In the genomic region with DNA sequence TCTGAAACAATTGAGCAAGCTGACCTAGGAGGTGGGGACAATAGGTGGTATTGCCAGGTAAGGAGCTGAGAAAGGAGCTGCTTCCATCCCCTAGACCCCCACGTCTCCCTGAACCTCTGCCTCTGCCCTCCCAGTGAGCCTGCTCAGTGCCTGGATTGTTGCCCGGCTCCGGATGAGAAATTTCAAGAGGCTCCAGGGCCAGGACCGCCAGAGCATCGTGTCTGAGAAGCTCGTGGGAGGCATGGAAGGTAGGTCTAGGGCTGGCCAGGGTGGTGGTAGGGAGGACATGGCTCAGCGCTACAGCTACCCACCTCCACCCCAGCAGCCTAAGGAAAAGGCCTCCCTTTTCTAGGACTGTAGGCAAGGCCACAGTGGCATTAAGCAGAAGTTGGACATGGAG, we compare ENCODE assay signal across 29 cellular contexts.
"Had no signal": no experiment of that assay in that cellular context is flagged by ENCODE, and none has a peak within 500 bp of the region (broad histone marks: within the 10 kb centered on the region; RNA-seq: fewer than 3 reads in every experiment).

No MANE protein-coding gene starts in this region.

- ATAC-seq: naive thymus-derived CD8-positive, alpha-beta T cell; natural killer cell treated with Interleukin-12 subunit alpha and Interleukin-12 subunit beta and Interleukin-15 and Interleukin-18, amount 100 ng/mL, for 72 hours; psoas muscle; right cardiac atrium; right lobe of liver; stimulated activated memory B cell treated with anti-CD40 and anti-IgM and Interleukin-4, amounts not matched to agents 10 μg/mL and 1 μg/mL and 100 μg/mL, for 72 hours; stimulated activated naive CD8-positive, alpha-beta T cell treated with anti-CD3 and anti-CD28 coated beads, Interleukin-15, amount 100 ng/mL, for 72 hours; stimulated activated naive CD8-positive, alpha-beta T cell treated with anti-CD3 and anti-CD28 coated beads, Interleukin-15, Interleukin-2, amounts not matched to agents 100 U/mL and 50 U/mL, for 24 hours had no signal

- H3K4me1 Mint-ChIP-seq: neural crest cell; stimulated activated memory B cell treated with anti-CD40 and anti-IgM and Interleukin-4, amounts not matched to agents 10 μg/mL and 1 μg/mL and 100 μg/mL, for 72 hours; stimulated activated naive CD8-positive, alpha-beta T cell treated with anti-CD3 and anti-CD28 coated beads, Interleukin-15, amount 100 ng/mL, for 72 hours had no signal

- H3K9me3 ChIP-seq: ovary, psoas muscle, right lobe of liver, sigmoid colon, suprapubic skin, testis, tibial artery, transverse colon, vagina had no signal

- H3K27ac ChIP-seq: ovary, parathyroid adenoma, psoas muscle, right lobe of liver, sigmoid colon, suprapubic skin, testis, tibial artery, transverse colon, vagina had no signal

- H3K36me3 Mint-ChIP-seq: naive thymus-derived CD8-positive, alpha-beta T cell; natural killer cell treated with Interleukin-12 subunit alpha and Interleukin-12 subunit beta and Interleukin-15 and Interleukin-18, amount 100 ng/mL, for 72 hours; stimulated activated memory B cell treated with anti-CD40 and anti-IgM and Interleukin-4, amounts not matched to agents 10 μg/mL and 1 μg/mL and 100 μg/mL, for 72 hours; type B pancreatic cell had no signal

- H3K4me3 Mint-ChIP-seq: naive thymus-derived CD8-positive, alpha-beta T cell; natural killer cell treated with Interleukin-12 subunit alpha and Interleukin-12 subunit beta and Interleukin-15 and Interleukin-18, amount 100 ng/mL, for 72 hours; nephron progenitor cell; neural crest cell; stimulated activated memory B cell treated with anti-CD40 and anti-IgM and Interleukin-4, amounts not matched to agents 10 μg/mL and 1 μg/mL and 100 μg/mL, for 72 hours; stimulated activated naive CD8-positive, alpha-beta T cell treated with anti-CD3 and anti-CD28 coated beads, Interleukin-15, amount 100 ng/mL, for 72 hours; type B pancreatic cell had no signal

- H3K4me1 ChIP-seq: parathyroid adenoma, psoas muscle, right lobe of liver, sigmoid colon, testis, tibial artery, transverse colon had no signal

- H3K36me3 ChIP-seq: ovary, right lobe of liver, sigmoid colon, tibial artery, transverse colon, vagina had no signal

- H3K9me3 Mint-ChIP-seq: naive thymus-derived CD8-positive, alpha-beta T cell; natural killer cell treated with Interleukin-12 subunit alpha and Interleukin-12 subunit beta and Interleukin-15 and Interleukin-18, amount 100 ng/mL, for 72 hours; nephron progenitor cell; neural crest cell; stimulated activated memory B cell treated with anti-CD40 and anti-IgM and Interleukin-4, amounts not matched to agents 10 μg/mL and 1 μg/mL and 100 μg/mL, for 72 hours; stimulated activated naive CD8-positive, alpha-beta T cell treated with anti-CD3 and anti-CD28 coated beads, Interleukin-15, amount 100 ng/mL, for 72 hours; type B pancreatic cell had no signal

- H3K27me3 ChIP-seq: ovary, right lobe of liver, suprapubic skin, testis, vagina had no signal

- H3K27ac Mint-ChIP-seq: natural killer cell treated with Interleukin-12 subunit alpha and Interleukin-12 subunit beta and Interleukin-15 and Interleukin-18, amount 100 ng/mL, for 72 hours; nephron progenitor cell; progenitor cell of endocrine pancreas; stimulated activated memory B cell treated with anti-CD40 and anti-IgM and Interleukin-4, amounts not matched to agents 10 μg/mL and 1 μg/mL and 100 μg/mL, for 72 hours; stimulated activated naive CD8-positive, alpha-beta T cell treated with anti-CD3 and anti-CD28 coated beads, Interleukin-15, amount 100 ng/mL, for 72 hours; type B pancreatic cell had no signal

- DNase-seq: nephron progenitor cell; occipital lobe; ovary; psoas muscle; right lobe of liver; sigmoid colon; small intestine; stimulated activated CD4-positive, alpha-beta T cell treated with anti-CD3 and anti-CD28 coated beads, Interleukin-15, amount 100 ng/mL, for 24 hours; stimulated activated CD4-positive, alpha-beta T cell treated with anti-CD3 and anti-CD28 coated beads, Interleukin-2, amount 100 ng/mL, for 24 hours; stimulated activated CD4-positive, alpha-beta T cell treated with anti-CD3 and anti-CD28 coated beads, Interleukin-2, amount 100 ng/mL, for 48 hours; stimulated activated CD4-positive, alpha-beta T cell treated with anti-CD3 and anti-CD28 coated beads, Interleukin-4, amount 100 ng/mL, for 24 hours; stimulated activated naive CD4-positive, alpha-beta T cell; stimulated activated naive CD8-positive, alpha-beta T cell treated with anti-CD3 and anti-CD28 coated beads, Interleukin-15, amount 100 ng/mL, for 72 hours; stimulated activated naive CD8-positive, alpha-beta T cell treated with anti-CD3 and anti-CD28 coated beads, Interleukin-15, Interleukin-2, amounts not matched to agents 100 U/mL and 50 U/mL, for 24 hours; substantia nigra; testis; tibial artery; transverse colon had no signal

- H3K4me3 ChIP-seq: ovary, psoas muscle, right lobe of liver, sigmoid colon, suprapubic skin, testis, tibial artery, transverse colon, vagina had no signal

- H3K9ac ChIP-seq: parathyroid adenoma had no signal

- FAIRE-seq: small intestine, urothelium cell line had no signal
